In the genomic region with DNA sequence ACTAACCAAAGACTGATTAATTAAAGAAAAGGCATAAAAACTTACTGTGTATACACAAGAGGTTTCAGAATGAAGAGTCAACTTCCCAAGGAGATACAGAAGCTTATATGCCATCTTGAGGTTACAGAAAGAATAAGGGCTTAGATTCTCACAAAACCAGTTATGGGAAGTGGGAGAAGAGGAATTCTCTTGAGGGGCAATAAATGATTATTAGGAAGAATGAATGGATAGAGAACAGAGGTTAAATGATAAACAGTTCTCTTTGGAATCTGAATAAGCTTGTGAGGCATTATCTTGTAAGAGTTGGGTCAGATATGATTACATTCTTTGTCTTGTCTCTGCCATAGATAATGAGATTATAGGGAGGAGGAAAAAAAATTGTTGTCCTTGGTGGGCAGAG, we compare ENCODE assay signal across 29 cellular contexts.
"Had no signal": no experiment of that assay in that cellular context is flagged by ENCODE, and none has a peak within 500 bp of the region (broad histone marks: within the 10 kb centered on the region; RNA-seq: fewer than 3 reads in every experiment).

No MANE protein-coding gene starts in this region.

- H3K27me3 ChIP-seq: neural progenitor cell, ovary, right lobe of liver, sigmoid colon, suprapubic skin, testis, tibial artery, transverse colon, upper lobe of right lung, uterus had no signal

- H3K36me3 Mint-ChIP-seq: natural killer cell; neural progenitor cell; stimulated activated effector memory CD8-positive, alpha-beta T cell treated with anti-CD3 and anti-CD28 coated beads, Interleukin-12 subunit alpha, Interleukin-12 subunit beta, amount 100 ng/mL, for 72 hours; stimulated activated naive B cell treated with anti-CD40 and anti-IgM and Interleukin-4, amounts not matched to agents 10 μg/mL and 1 μg/mL and 100 μg/mL, for 72 hours; type B pancreatic cell had no signal

- ATAC-seq: natural killer cell; psoas muscle; right cardiac atrium; right lobe of liver; stimulated activated effector memory CD8-positive, alpha-beta T cell treated with anti-CD3 and anti-CD28 coated beads, Interleukin-12 subunit alpha, Interleukin-12 subunit beta, amount 100 ng/mL, for 72 hours; stimulated activated naive B cell treated with anti-CD40 and anti-IgM and Interleukin-4, amounts not matched to agents 10 μg/mL and 1 μg/mL and 100 μg/mL, for 72 hours; upper lobe of right lung had no signal

- H3K4me2 ChIP-seq: neural progenitor cell had no signal

- H3K4me3 ChIP-seq: neural progenitor cell, ovary, psoas muscle, right lobe of liver, sigmoid colon, suprapubic skin, testis, tibial artery, transverse colon, upper lobe of right lung, uterus had no signal

- H3K79me2 ChIP-seq: parathyroid adenoma had no signal

- H3K4me1 Mint-ChIP-seq: natural killer cell; nephron; neural progenitor cell; stimulated activated effector memory CD8-positive, alpha-beta T cell treated with anti-CD3 and anti-CD28 coated beads, Interleukin-12 subunit alpha, Interleukin-12 subunit beta, amount 100 ng/mL, for 72 hours; stimulated activated naive B cell treated with anti-CD40 and anti-IgM and Interleukin-4, amounts not matched to agents 10 μg/mL and 1 μg/mL and 100 μg/mL, for 72 hours had no signal

- H3K9me3 Mint-ChIP-seq: nephron; neural progenitor cell; stimulated activated naive B cell treated with anti-CD40 and anti-IgM and Interleukin-4, amounts not matched to agents 10 μg/mL and 1 μg/mL and 100 μg/mL, for 72 hours; stimulated activated naive CD8-positive, alpha-beta T cell treated with anti-CD3 and anti-CD28 coated beads, Interleukin-15, Interleukin-2, amounts not matched to agents 100 ng/mL and 50 ng/mL, for 24 hours; type B pancreatic cell had no signal

- H3K4me3 Mint-ChIP-seq: natural killer cell; nephron; neural progenitor cell; stimulated activated effector memory CD8-positive, alpha-beta T cell treated with anti-CD3 and anti-CD28 coated beads, Interleukin-12 subunit alpha, Interleukin-12 subunit beta, amount 100 ng/mL, for 72 hours; stimulated activated naive B cell treated with anti-CD40 and anti-IgM and Interleukin-4, amounts not matched to agents 10 μg/mL and 1 μg/mL and 100 μg/mL, for 72 hours; stimulated activated naive CD8-positive, alpha-beta T cell treated with anti-CD3 and anti-CD28 coated beads, Interleukin-15, Interleukin-2, amounts not matched to agents 100 ng/mL and 50 ng/mL, for 24 hours; type B pancreatic cell had no signal

- H3K27ac Mint-ChIP-seq: natural killer cell; nephron; neural progenitor cell; progenitor cell of endocrine pancreas; stimulated activated effector memory CD8-positive, alpha-beta T cell treated with anti-CD3 and anti-CD28 coated beads, Interleukin-12 subunit alpha, Interleukin-12 subunit beta, amount 100 ng/mL, for 72 hours; stimulated activated naive B cell treated with anti-CD40 and anti-IgM and Interleukin-4, amounts not matched to agents 10 μg/mL and 1 μg/mL and 100 μg/mL, for 72 hours; stimulated activated naive CD8-positive, alpha-beta T cell treated with anti-CD3 and anti-CD28 coated beads, Interleukin-15, Interleukin-2, amounts not matched to agents 100 ng/mL and 50 ng/mL, for 24 hours; type B pancreatic cell had no signal

- H3K27me3 Mint-ChIP-seq: progenitor cell of endocrine pancreas; stimulated activated naive B cell treated with anti-CD40 and anti-IgM and Interleukin-4, amounts not matched to agents 10 μg/mL and 1 μg/mL and 100 μg/mL, for 72 hours; stimulated activated naive CD8-positive, alpha-beta T cell treated with anti-CD3 and anti-CD28 coated beads, Interleukin-15, Interleukin-2, amounts not matched to agents 100 ng/mL and 50 ng/mL, for 24 hours; type B pancreatic cell had no signal

- DNase-seq: natural killer cell; occipital lobe; ovary; posterior cingulate gyrus; psoas muscle; right cardiac atrium; right lobe of liver; sigmoid colon; small intestine; stimulated activated CD4-positive, alpha-beta T cell treated with anti-CD3 and anti-CD28 coated beads, Interleukin-15, amount 100 ng/mL, for 24 hours; stimulated activated CD4-positive, alpha-beta T cell treated with anti-CD3 and anti-CD28 coated beads, Interleukin-2, amount 100 ng/mL, for 24 hours; stimulated activated CD4-positive, alpha-beta T cell treated with anti-CD3 and anti-CD28 coated beads, Interleukin-2, amount 100 ng/mL, for 48 hours; stimulated activated CD4-positive, alpha-beta T cell treated with anti-CD3 and anti-CD28 coated beads, Interleukin-4, amount 100 ng/mL, for 24 hours; stimulated activated naive B cell treated with anti-CD40 and anti-IgM and Interleukin-4, amounts not matched to agents 10 μg/mL and 1 μg/mL and 100 μg/mL, for 72 hours; stimulated activated naive CD4-positive, alpha-beta T cell treated with Interleukin-2 at 50 U/mL for 16 hours; substantia nigra; testis; tibial artery; transverse colon; upper lobe of right lung; uterus had no signal

- H3K36me3 ChIP-seq: neural progenitor cell, ovary, right lobe of liver, sigmoid colon, suprapubic skin, tibial artery, transverse colon, upper lobe of right lung, uterus had no signal

- H2AFZ ChIP-seq: neural progenitor cell, parathyroid adenoma had no signal

- H3K27ac ChIP-seq: neural progenitor cell, ovary, parathyroid adenoma, psoas muscle, right lobe of liver, sigmoid colon, suprapubic skin, testis, tibial artery, transverse colon, upper lobe of right lung, uterus had no signal

- H3K4me1 ChIP-seq: neural progenitor cell, parathyroid adenoma, psoas muscle, right lobe of liver, sigmoid colon, suprapubic skin, testis, tibial artery, transverse colon, upper lobe of right lung, uterus had no signal
